Comparison of ENCODE assay signal across 23 cellular contexts in genomic region chr1:26364956-26365355, GRCh38. TPM values are rescaled to one million over a fixed set of nuclear protein-coding genes. Genes with fewer than 3 reads are reported as not detected.
DNase-seq lines count a peak whose midpoint lies in the region; ATAC-seq and TF ChIP-seq lines count a peak whose summit lies in the region.
"Had no signal": no experiment of that assay in that cellular context is flagged by ENCODE, and none has a peak within 500 bp of the region (broad histone marks: within the 10 kb centered on the region; RNA-seq: fewer than 3 reads in every experiment).

No MANE protein-coding gene starts in this region.

- H3K9ac ChIP-seq in Loucy (ENCODE audit: low read depth, low read length, poor library complexity, severe bottlenecking), result no peak overlapping the region

- H3K4me3 Mint-ChIP-seq in brain, result peak overlapping the region in 2 of 5 experiments; percentile 46 to 69
- no peak overlapping the region for H3K4me3 Mint-ChIP-seq in activated CD4-positive, alpha-beta memory T cell treated with anti-CD3 and anti-CD28 coated beads, Interleukin-2, amount 10 ng/mL, durations not matched to agents 7 days and 5 days
- H3K4me3 Mint-ChIP-seq in mesothelial cell of epicardium, result no peak overlapping the region
- no peak overlapping the region for H3K4me3 Mint-ChIP-seq in activated CD4-positive, alpha-beta memory T cell treated with anti-CD3 and anti-CD28 coated beads for 36 hours
- H3K4me3 Mint-ChIP-seq: IgD-negative memory B cell; T-helper 1 cell treated with Interleukin-12 subunit alpha and Interleukin-12 subunit beta and Interleukin-4 antibody, amounts not matched to agents 30 μg/mL and 1 μg/mL, for 36 hours had no signal

- H3K9me3 Mint-ChIP-seq in brain (peaks cover 0 to 6% (median 0%) of the 10 kb centered on the region in 5 experiments), mesothelial cell of epicardium (no peaks in the 10 kb centered on the region)
- H3K9me3 Mint-ChIP-seq in activated CD4-positive, alpha-beta memory T cell treated with anti-CD3 and anti-CD28 coated beads, Interleukin-2, amount 10 ng/mL, durations not matched to agents 7 days and 5 days, result no peaks in the 10 kb centered on the region
- no peaks in the 10 kb centered on the region for H3K9me3 Mint-ChIP-seq in activated CD4-positive, alpha-beta memory T cell treated with anti-CD3 and anti-CD28 coated beads for 36 hours
- H3K9me3 Mint-ChIP-seq: IgD-negative memory B cell; T-helper 1 cell treated with Interleukin-12 subunit alpha and Interleukin-12 subunit beta and Interleukin-4 antibody, amounts not matched to agents 30 μg/mL and 1 μg/mL, for 36 hours had no signal

- no peak overlapping the region for H2AFZ ChIP-seq in Loucy (ENCODE audit: low read length)

- no peaks in the 10 kb centered on the region for H3K9me3 ChIP-seq in Loucy (ENCODE audit: insufficient read depth, low read depth, low read length)
- H3K9me3 ChIP-seq: A549 had no signal

- no peaks in the 10 kb centered on the region for H3K36me3 ChIP-seq in Loucy (ENCODE audit: insufficient read depth, low read length)

- intact Hi-C loops in left ventricle myocardium superior (cut with micrococcal nuclease) (no loop called here), left cardiac atrium (cut with DNase I) (loop anchor here in 1 of 2 donors (5.0 kb wide), 1 partner anchor 38 kb away; no protein-coding TSS in a partner anchor)
- intact Hi-C loops in activated CD4-positive, alpha-beta memory T cell treated with anti-CD3 and anti-CD28 coated beads for 36 hours (cut with micrococcal nuclease), result loop anchor here (5.0 kb wide), 2 partner anchors 32 to 52 kb away; no protein-coding TSS in a partner anchor

- H3K27me3 Mint-ChIP-seq in brain, result peaks cover 45% of the 10 kb centered on the region
- peaks cover 23% of the 10 kb centered on the region for H3K27me3 Mint-ChIP-seq in activated CD4-positive, alpha-beta memory T cell treated with anti-CD3 and anti-CD28 coated beads, Interleukin-2, amount 10 ng/mL, durations not matched to agents 7 days and 5 days
- H3K27me3 Mint-ChIP-seq in mesothelial cell of epicardium (ENCODE audit: low read depth), result peaks cover 54% of the 10 kb centered on the region
- H3K27me3 Mint-ChIP-seq in activated CD4-positive, alpha-beta memory T cell treated with anti-CD3 and anti-CD28 coated beads for 36 hours, result peaks cover 7% of the 10 kb centered on the region

- H3K36me3 Mint-ChIP-seq in brain, result no peaks in the 10 kb centered on the region
- no peaks in the 10 kb centered on the region for H3K36me3 Mint-ChIP-seq in activated CD4-positive, alpha-beta memory T cell treated with anti-CD3 and anti-CD28 coated beads, Interleukin-2, amount 10 ng/mL, durations not matched to agents 7 days and 5 days (ENCODE audit: low read depth)
- no peaks in the 10 kb centered on the region for H3K36me3 Mint-ChIP-seq in mesothelial cell of epicardium
- H3K36me3 Mint-ChIP-seq in activated CD4-positive, alpha-beta memory T cell treated with anti-CD3 and anti-CD28 coated beads for 36 hours, result no peaks in the 10 kb centered on the region

- no peaks in the 10 kb centered on the region for H3F3A ChIP-seq in Loucy (ENCODE audit: low read depth)

- H3K4me3 ChIP-seq in Loucy (ENCODE audit: low read length, poor library complexity, severe bottlenecking), result no peak overlapping the region
- H3K4me3 ChIP-seq: A549 had no signal

- H3K27ac Mint-ChIP-seq in brain (peak overlapping the region in 3 of 5 experiments; percentile 33 to 81 (median 72)), mesothelial cell of epicardium (no peak overlapping the region)
- H3K27ac Mint-ChIP-seq in activated CD4-positive, alpha-beta memory T cell treated with anti-CD3 and anti-CD28 coated beads, Interleukin-2, amount 10 ng/mL, durations not matched to agents 7 days and 5 days, result no peak overlapping the region
- no peak overlapping the region for H3K27ac Mint-ChIP-seq in activated CD4-positive, alpha-beta memory T cell treated with anti-CD3 and anti-CD28 coated beads for 36 hours
- H3K27ac Mint-ChIP-seq: IgD-negative memory B cell; T-helper 1 cell treated with Interleukin-12 subunit alpha and Interleukin-12 subunit beta and Interleukin-4 antibody, amounts not matched to agents 30 μg/mL and 1 μg/mL, for 36 hours had no signal

- peaks cover 26% of the 10 kb centered on the region for H3K79me2 ChIP-seq in Loucy (ENCODE audit: insufficient read depth, low read length)

- H3K4me1 Mint-ChIP-seq in brain (peaks cover 10% of the 10 kb centered on the region), mesothelial cell of epicardium (peaks cover 7% of the 10 kb centered on the region)
- H3K4me1 Mint-ChIP-seq in activated CD4-positive, alpha-beta memory T cell treated with anti-CD3 and anti-CD28 coated beads, Interleukin-2, amount 10 ng/mL, durations not matched to agents 7 days and 5 days, result peaks cover 39% of the 10 kb centered on the region
- peaks cover 36% of the 10 kb centered on the region for H3K4me1 Mint-ChIP-seq in activated CD4-positive, alpha-beta memory T cell treated with anti-CD3 and anti-CD28 coated beads for 36 hours (ENCODE audit: low read depth)

- H3K27me3 ChIP-seq in Loucy (ENCODE audit: insufficient read depth, low read length, poor library complexity, severe bottlenecking), result no peaks in the 10 kb centered on the region

- POLR2A ChIA-PET in activated CD4-positive, alpha-beta memory T cell treated with anti-CD3 and anti-CD28 coated beads, Interleukin-2, amount 10 ng/mL, durations not matched to agents 7 days and 5 days (lab: Charles Lee), result interaction anchor here (0.7 to 2.3 kb wide), 5 partner anchors 9 to 78 kb away, joined by 4 to 28 read pairs (median 14); partner anchors contain the start of genes CD52 and ZNF683
- POLR2A ChIA-PET in activated CD4-positive, alpha-beta memory T cell treated with anti-CD3 and anti-CD28 coated beads for 36 hours (lab: Charles Lee), result no interaction called here

- DNase-seq in left ventricle myocardium superior (no peak), left cardiac atrium (no peak), mesothelial cell of epicardium (ENCODE audit: low spot score in 2 of 2, unreplicated experiment in 2 of 2) (no peak)
- DNase-seq in activated CD4-positive, alpha-beta memory T cell treated with anti-CD3 and anti-CD28 coated beads, Interleukin-2, amount 10 ng/mL, durations not matched to agents 7 days and 5 days, result no peak
- DNase-seq in activated CD4-positive, alpha-beta memory T cell treated with anti-CD3 and anti-CD28 coated beads for 36 hours, result no peak
- DNase-seq: CD4-positive, CD25-positive, alpha-beta regulatory T cell; COR-L47; DND-41; MV-4-11; NCI-H1417 treated with DMSO at 0.1 percent for 48 hours; NCI-H187; NCI-H2227 treated with DMSO at 0.1 percent for 48 hours; NCI-H510A treated with DMSO at 0.1 percent for 48 hours; NCI-H748 treated with DMSO at 0.1 percent for 48 hours had no signal

- CTCF ChIA-PET in activated CD4-positive, alpha-beta memory T cell treated with anti-CD3 and anti-CD28 coated beads, Interleukin-2, amount 10 ng/mL, durations not matched to agents 7 days and 5 days (lab: Charles Lee), result interaction anchor here (0.9 to 8.2 kb wide), 20 partner anchors 10 to 131 kb away, joined by 3 to 67 read pairs (median 8); partner anchors contain the start of genes CEP85, SH3BGRL3 and ZNF683
- CTCF ChIA-PET in activated CD4-positive, alpha-beta memory T cell treated with anti-CD3 and anti-CD28 coated beads for 36 hours (lab: Charles Lee), result interaction anchor here (0.7 to 6.5 kb wide), 17 partner anchors 9 to 467 kb away, joined by 3 to 54 read pairs (median 9); partner anchors contain the start of genes CD52, CEP85, SH3BGRL3 and ZNF593

- peak overlapping the region; percentile 11 for H3K4me2 ChIP-seq in Loucy (ENCODE audit: low read depth, low read length, poor library complexity, severe bottlenecking)
- H3K4me2 ChIP-seq: A549 had no signal

- TF ChIP-seq CTCF in Loucy (conservative IDR thresholded peaks at IDR 0.05; ENCODE audit: low read length) (no peak), brain (conservative IDR thresholded peaks at IDR 0.05) (no peak), mesothelial cell of epicardium (IDR thresholded peaks at IDR 0.05; ENCODE audit: unreplicated experiment) (no peak)

- no peaks in the 10 kb centered on the region for H4K20me1 ChIP-seq in Loucy (ENCODE audit: insufficient read depth, low read length, poor library complexity, severe bottlenecking)

- no peaks in the 10 kb centered on the region for H3K9me2 ChIP-seq in Loucy (replicated peaks; ENCODE audit: low read depth, low read length)

- peaks cover 48% of the 10 kb centered on the region for H3K4me1 ChIP-seq in Loucy (ENCODE audit: insufficient read depth, low read length, poor library complexity, severe bottlenecking)

- ATAC-seq in left ventricle myocardium superior (peak; percentile 40), left cardiac atrium (no peak)
- ATAC-seq: Panc1 had no signal

RNA-seq across cellular contexts. Expression of gene ZNF683, which starts 7.6 kb away (rescaled TPM):
- total RNA-seq in left ventricle myocardium superior (not detected), left cardiac atrium (under 1 TPM in 1 of 2 donors, not detected in 1; 0.35 TPM), mesothelial cell of epicardium (not detected in 3 replicates)
- not detected for polyA plus RNA-seq in brain (ENCODE audit: insufficient read depth, low read depth, low replicate concordance)
- total RNA-seq in activated CD4-positive, alpha-beta memory T cell treated with anti-CD3 and anti-CD28 coated beads, Interleukin-2, amount 10 ng/mL, durations not matched to agents 7 days and 5 days, result under 1 TPM in 1 of 2 experiments, not detected in 1; 0.18 TPM
- total RNA-seq in activated CD4-positive, alpha-beta memory T cell treated with anti-CD3 and anti-CD28 coated beads for 36 hours, result not detected
- total RNA-seq: CD4-positive, CD25-positive, alpha-beta regulatory T cell; H4; M059J had no signal
- polyA plus RNA-seq: A549, BJ had no signal

RNA-seq across cellular contexts. Expression of gene CRYBG2, which starts 11.0 kb away (rescaled TPM):
- total RNA-seq in left ventricle myocardium superior, result not detected
- total RNA-seq in left cardiac atrium, result not detected
- polyA plus RNA-seq in brain (ENCODE audit: insufficient read depth, low read depth, low replicate concordance), result 3.6 TPM
- total RNA-seq in activated CD4-positive, alpha-beta memory T cell treated with anti-CD3 and anti-CD28 coated beads, Interleukin-2, amount 10 ng/mL, durations not matched to agents 7 days and 5 days, result 1 to 10 TPM; 1.9 to 4.3 TPM
- total RNA-seq in mesothelial cell of epicardium, result 9.4 to 10.9 TPM (median 10.3 TPM) in 3 replicates
- 1 to 10 TPM; 1.3 to 1.6 TPM for total RNA-seq in activated CD4-positive, alpha-beta memory T cell treated with anti-CD3 and anti-CD28 coated beads for 36 hours
- total RNA-seq: H4 had no signal

RNA-seq across cellular contexts. Expression of gene LIN28A, which starts 45.7 kb away (rescaled TPM):
- not detected for total RNA-seq in left ventricle myocardium superior
- under 1 TPM in 1 of 2 donors, not detected in 1; 0.15 TPM for total RNA-seq in left cardiac atrium
- polyA plus RNA-seq in brain (ENCODE audit: insufficient read depth, low read depth, low replicate concordance), result not detected
- total RNA-seq in activated CD4-positive, alpha-beta memory T cell treated with anti-CD3 and anti-CD28 coated beads, Interleukin-2, amount 10 ng/mL, durations not matched to agents 7 days and 5 days, result not detected
- total RNA-seq in mesothelial cell of epicardium, result 0.09 TPM in 1 of 3 replicates, not detected in the others
- not detected for total RNA-seq in activated CD4-positive, alpha-beta memory T cell treated with anti-CD3 and anti-CD28 coated beads for 36 hours
- total RNA-seq: CD4-positive, CD25-positive, alpha-beta regulatory T cell; H4; M059J had no signal
- polyA plus RNA-seq: BJ; CD4-positive, CD25-positive, alpha-beta regulatory T cell; IgD-negative memory B cell had no signal

RNA-seq across cellular contexts. Expression of gene CD52, which starts 47.2 kb away (rescaled TPM):
- total RNA-seq in left ventricle myocardium superior (6.3 TPM), left cardiac atrium (10 to 100 TPM in 1 of 2 donors, 1 to 10 TPM in 1; 5.5 to 14.3 TPM), mesothelial cell of epicardium (1.1 to 1.9 TPM (median 1.6 TPM) in 3 replicates)
- 3.6 TPM for polyA plus RNA-seq in brain (ENCODE audit: insufficient read depth, low read depth, low replicate concordance)
- total RNA-seq in activated CD4-positive, alpha-beta memory T cell treated with anti-CD3 and anti-CD28 coated beads, Interleukin-2, amount 10 ng/mL, durations not matched to agents 7 days and 5 days, result 1,000 to 10,000 TPM; 1,572 to 1,591 TPM
- total RNA-seq in activated CD4-positive, alpha-beta memory T cell treated with anti-CD3 and anti-CD28 coated beads for 36 hours, result 100 to 1,000 TPM; 261 to 291 TPM
- total RNA-seq: M059J had no signal
- polyA plus RNA-seq: A549, BJ had no signal

RNA-seq across cellular contexts. Expression of gene UBXN11, which starts 58.5 kb away (rescaled TPM):
- total RNA-seq in left ventricle myocardium superior (9.7 TPM), left cardiac atrium (10 to 100 TPM; 14.5 to 15.7 TPM), mesothelial cell of epicardium (28.3 to 29.6 TPM (median 29.6 TPM) in 3 replicates)
- 31.6 TPM for polyA plus RNA-seq in brain (ENCODE audit: insufficient read depth, low read depth, low replicate concordance)
- 10 to 100 TPM; 46.9 to 49.9 TPM for total RNA-seq in activated CD4-positive, alpha-beta memory T cell treated with anti-CD3 and anti-CD28 coated beads, Interleukin-2, amount 10 ng/mL, durations not matched to agents 7 days and 5 days
- 10 to 100 TPM; 24.5 to 26.1 TPM for total RNA-seq in activated CD4-positive, alpha-beta memory T cell treated with anti-CD3 and anti-CD28 coated beads for 36 hours

Comparison
In these comparisons a context has a peak if more than half of its experiments do, and no peak if none do; other contexts are left out.
1. H3K27ac Mint-ChIP-seq: peak in brain (3 of 5); none in activated CD4-positive, alpha-beta memory T cell treated with anti-CD3 and anti-CD28 coated beads, Interleukin-2, amount 10 ng/mL, durations not matched to agents 7 days and 5 days (single experiment), mesothelial cell of epicardium (single experiment) and activated CD4-positive, alpha-beta memory T cell treated with anti-CD3 and anti-CD28 coated beads for 36 hours (single experiment).